Comparison of ENCODE assay signal across 2 cellular contexts in the genomic region with DNA sequence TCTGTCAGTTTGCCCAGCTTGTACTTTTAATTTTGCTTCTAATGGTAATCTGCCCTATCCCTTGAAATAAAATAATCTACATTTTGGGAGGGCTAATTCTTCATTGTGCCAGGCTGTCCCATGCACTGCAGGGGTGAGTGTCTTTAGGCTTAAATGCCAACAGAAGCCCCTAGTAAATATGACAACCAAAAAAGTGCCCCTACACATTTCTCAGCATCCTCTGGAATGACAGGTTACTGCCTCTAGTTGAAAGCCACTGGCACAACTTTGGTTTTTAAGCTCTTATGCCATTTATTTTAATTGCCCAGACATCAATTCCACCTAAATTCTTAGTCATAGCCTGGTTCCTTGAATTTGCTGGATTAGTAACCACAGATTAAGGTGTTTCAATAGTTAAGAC.
TF ChIP-seq lines count a peak whose summit lies in the region.

No MANE protein-coding gene starts in this region.

TF ChIP-seq in A549, 52 proteins besides CTCF, POLR2A, EP300 and RAD21:
- TF ChIP-seq ESRRA (IDR thresholded peaks at IDR 0.05; ENCODE audit: borderline replicate concordance, low read length) = no peak
- TF ChIP-seq ZFP36 (IDR thresholded peaks at IDR 0.05; ENCODE audit: borderline replicate concordance, partially characterized antibody) = no peak
- no peak for TF ChIP-seq JUN (IDR thresholded peaks at IDR 0.05)
- no peak for TF ChIP-seq SREBF2 (IDR thresholded peaks at IDR 0.05)
- TF ChIP-seq BHLHE40 (IDR thresholded peaks at IDR 0.05; ENCODE audit: low read depth, low read length) = no peak
- TF ChIP-seq ZC3H11A (IDR thresholded peaks at IDR 0.05) = no peak
- TF ChIP-seq GATA3 (IDR thresholded peaks at IDR 0.05; ENCODE audit: borderline replicate concordance) = no peak
- TF ChIP-seq TFCP2L1 (CRISPR knock-in tag; IDR thresholded peaks at IDR 0.05) = no peak
- no peak for TF ChIP-seq FOXS1 (CRISPR knock-in tag; IDR thresholded peaks at IDR 0.05)
- TF ChIP-seq, protein P1, sequence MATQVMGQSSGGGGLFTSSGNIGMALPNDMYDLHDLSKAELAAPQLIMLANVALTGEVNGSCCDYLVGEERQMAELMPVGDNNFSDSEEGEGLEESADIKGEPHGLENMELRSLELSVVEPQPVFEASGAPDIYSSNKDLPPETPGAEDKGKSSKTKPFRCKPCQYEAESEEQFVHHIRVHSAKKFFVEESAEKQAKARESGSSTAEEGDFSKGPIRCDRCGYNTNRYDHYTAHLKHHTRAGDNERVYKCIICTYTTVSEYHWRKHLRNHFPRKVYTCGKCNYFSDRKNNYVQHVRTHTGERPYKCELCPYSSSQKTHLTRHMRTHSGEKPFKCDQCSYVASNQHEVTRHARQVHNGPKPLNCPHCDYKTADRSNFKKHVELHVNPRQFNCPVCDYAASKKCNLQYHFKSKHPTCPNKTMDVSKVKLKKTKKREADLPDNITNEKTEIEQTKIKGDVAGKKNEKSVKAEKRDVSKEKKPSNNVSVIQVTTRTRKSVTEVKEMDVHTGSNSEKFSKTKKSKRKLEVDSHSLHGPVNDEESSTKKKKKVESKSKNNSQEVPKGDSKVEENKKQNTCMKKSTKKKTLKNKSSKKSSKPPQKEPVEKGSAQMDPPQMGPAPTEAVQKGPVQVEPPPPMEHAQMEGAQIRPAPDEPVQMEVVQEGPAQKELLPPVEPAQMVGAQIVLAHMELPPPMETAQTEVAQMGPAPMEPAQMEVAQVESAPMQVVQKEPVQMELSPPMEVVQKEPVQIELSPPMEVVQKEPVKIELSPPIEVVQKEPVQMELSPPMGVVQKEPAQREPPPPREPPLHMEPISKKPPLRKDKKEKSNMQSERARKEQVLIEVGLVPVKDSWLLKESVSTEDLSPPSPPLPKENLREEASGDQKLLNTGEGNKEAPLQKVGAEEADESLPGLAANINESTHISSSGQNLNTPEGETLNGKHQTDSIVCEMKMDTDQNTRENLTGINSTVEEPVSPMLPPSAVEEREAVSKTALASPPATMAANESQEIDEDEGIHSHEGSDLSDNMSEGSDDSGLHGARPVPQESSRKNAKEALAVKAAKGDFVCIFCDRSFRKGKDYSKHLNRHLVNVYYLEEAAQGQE (IDR thresholded peaks at IDR 0.05) = no peak
- TF ChIP-seq KDM1A (IDR thresholded peaks at IDR 0.05; ENCODE audit: low read depth) = no peak
- no peak for TF ChIP-seq ZSCAN20 (CRISPR knock-in tag; IDR thresholded peaks at IDR 0.05)
- TF ChIP-seq HOXB13 (CRISPR knock-in tag; IDR thresholded peaks at IDR 0.05; ENCODE audit: low read depth) = no peak
- no peak for TF ChIP-seq EHF (CRISPR knock-in tag; IDR thresholded peaks at IDR 0.05)
- TF ChIP-seq MYC (IDR thresholded peaks at IDR 0.05; ENCODE audit: borderline replicate concordance, low read length) = no peak
- no peak for TF ChIP-seq RARB (CRISPR knock-in tag; IDR thresholded peaks at IDR 0.05)
- no peak for TF ChIP-seq EHMT2 (IDR thresholded peaks at IDR 0.05; ENCODE audit: low read depth)
- TF ChIP-seq, protein P2, sequence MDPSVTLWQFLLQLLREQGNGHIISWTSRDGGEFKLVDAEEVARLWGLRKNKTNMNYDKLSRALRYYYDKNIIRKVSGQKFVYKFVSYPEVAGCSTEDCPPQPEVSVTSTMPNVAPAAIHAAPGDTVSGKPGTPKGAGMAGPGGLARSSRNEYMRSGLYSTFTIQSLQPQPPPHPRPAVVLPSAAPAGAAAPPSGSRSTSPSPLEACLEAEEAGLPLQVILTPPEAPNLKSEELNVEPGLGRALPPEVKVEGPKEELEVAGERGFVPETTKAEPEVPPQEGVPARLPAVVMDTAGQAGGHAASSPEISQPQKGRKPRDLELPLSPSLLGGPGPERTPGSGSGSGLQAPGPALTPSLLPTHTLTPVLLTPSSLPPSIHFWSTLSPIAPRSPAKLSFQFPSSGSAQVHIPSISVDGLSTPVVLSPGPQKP (IDR thresholded peaks at IDR 0.05; ENCODE audit: low read depth, low read length) = no peak

TF ChIP-seq in GM12878, 131 proteins besides CTCF, POLR2A, EP300 and RAD21:
- no peak for TF ChIP-seq MYB (IDR thresholded peaks at IDR 0.05; ENCODE audit: borderline replicate concordance, low read depth, low read length)
- TF ChIP-seq TARDBP (IDR thresholded peaks at IDR 0.05; ENCODE audit: borderline replicate concordance) = no peak
- TF ChIP-seq, protein P3, sequence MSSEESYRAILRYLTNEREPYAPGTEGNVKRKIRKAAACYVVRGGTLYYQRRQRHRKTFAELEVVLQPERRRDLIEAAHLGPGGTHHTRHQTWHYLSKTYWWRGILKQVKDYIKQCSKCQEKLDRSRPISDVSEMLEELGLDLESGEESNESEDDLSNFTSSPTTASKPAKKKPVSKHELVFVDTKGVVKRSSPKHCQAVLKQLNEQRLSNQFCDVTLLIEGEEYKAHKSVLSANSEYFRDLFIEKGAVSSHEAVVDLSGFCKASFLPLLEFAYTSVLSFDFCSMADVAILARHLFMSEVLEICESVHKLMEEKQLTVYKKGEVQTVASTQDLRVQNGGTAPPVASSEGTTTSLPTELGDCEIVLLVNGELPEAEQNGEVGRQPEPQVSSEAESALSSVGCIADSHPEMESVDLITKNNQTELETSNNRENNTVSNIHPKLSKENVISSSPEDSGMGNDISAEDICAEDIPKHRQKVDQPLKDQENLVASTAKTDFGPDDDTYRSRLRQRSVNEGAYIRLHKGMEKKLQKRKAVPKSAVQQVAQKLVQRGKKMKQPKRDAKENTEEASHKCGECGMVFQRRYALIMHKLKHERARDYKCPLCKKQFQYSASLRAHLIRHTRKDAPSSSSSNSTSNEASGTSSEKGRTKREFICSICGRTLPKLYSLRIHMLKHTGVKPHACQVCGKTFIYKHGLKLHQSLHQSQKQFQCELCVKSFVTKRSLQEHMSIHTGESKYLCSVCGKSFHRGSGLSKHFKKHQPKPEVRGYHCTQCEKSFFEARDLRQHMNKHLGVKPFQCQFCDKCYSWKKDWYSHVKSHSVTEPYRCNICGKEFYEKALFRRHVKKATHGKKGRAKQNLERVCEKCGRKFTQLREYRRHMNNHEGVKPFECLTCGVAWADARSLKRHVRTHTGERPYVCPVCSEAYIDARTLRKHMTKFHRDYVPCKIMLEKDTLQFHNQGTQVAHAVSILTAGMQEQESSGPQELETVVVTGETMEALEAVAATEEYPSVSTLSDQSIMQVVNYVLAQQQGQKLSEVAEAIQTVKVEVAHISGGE (CRISPR knock-in tag; IDR thresholded peaks at IDR 0.05) = no peak
- TF ChIP-seq JUND (IDR thresholded peaks at IDR 0.05; ENCODE audit: low read depth, low read length) = no peak
- no peak for TF ChIP-seq YBX1 (IDR thresholded peaks at IDR 0.05)
- no peak for TF ChIP-seq NR2F1 (conservative IDR thresholded peaks at IDR 0.05)
- no peak for TF ChIP-seq HDAC6 (IDR thresholded peaks at IDR 0.05; ENCODE audit: unreplicated experiment)
- no peak for TF ChIP-seq SRF (IDR thresholded peaks at IDR 0.05; ENCODE audit: low read depth in 2 of 2, low read length in 2 of 2)
- no peak for TF ChIP-seq SIX5 (IDR thresholded peaks at IDR 0.05; ENCODE audit: low read depth, low read length, severe bottlenecking)
- TF ChIP-seq, protein P4, sequence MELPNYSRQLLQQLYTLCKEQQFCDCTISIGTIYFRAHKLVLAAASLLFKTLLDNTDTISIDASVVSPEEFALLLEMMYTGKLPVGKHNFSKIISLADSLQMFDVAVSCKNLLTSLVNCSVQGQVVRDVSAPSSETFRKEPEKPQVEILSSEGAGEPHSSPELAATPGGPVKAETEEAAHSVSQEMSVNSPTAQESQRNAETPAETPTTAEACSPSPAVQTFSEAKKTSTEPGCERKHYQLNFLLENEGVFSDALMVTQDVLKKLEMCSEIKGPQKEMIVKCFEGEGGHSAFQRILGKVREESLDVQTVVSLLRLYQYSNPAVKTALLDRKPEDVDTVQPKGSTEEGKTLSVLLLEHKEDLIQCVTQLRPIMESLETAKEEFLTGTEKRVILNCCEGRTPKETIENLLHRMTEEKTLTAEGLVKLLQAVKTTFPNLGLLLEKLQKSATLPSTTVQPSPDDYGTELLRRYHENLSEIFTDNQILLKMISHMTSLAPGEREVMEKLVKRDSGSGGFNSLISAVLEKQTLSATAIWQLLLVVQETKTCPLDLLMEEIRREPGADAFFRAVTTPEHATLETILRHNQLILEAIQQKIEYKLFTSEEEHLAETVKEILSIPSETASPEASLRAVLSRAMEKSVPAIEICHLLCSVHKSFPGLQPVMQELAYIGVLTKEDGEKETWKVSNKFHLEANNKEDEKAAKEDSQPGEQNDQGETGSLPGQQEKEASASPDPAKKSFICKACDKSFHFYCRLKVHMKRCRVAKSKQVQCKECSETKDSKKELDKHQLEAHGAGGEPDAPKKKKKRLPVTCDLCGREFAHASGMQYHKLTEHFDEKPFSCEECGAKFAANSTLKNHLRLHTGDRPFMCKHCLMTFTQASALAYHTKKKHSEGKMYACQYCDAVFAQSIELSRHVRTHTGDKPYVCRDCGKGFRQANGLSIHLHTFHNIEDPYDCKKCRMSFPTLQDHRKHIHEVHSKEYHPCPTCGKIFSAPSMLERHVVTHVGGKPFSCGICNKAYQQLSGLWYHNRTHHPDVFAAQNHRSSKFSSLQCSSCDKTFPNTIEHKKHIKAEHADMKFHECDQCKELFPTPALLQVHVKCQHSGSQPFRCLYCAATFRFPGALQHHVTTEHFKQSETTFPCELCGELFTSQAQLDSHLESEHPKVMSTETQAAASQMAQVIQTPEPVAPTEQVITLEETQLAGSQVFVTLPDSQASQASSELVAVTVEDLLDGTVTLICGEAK (IDR thresholded peaks at IDR 0.05; ENCODE audit: borderline replicate concordance) = no peak
- TF ChIP-seq CREB1 (IDR thresholded peaks at IDR 0.05; ENCODE audit: low read depth) = no peak
- TF ChIP-seq, protein P5, sequence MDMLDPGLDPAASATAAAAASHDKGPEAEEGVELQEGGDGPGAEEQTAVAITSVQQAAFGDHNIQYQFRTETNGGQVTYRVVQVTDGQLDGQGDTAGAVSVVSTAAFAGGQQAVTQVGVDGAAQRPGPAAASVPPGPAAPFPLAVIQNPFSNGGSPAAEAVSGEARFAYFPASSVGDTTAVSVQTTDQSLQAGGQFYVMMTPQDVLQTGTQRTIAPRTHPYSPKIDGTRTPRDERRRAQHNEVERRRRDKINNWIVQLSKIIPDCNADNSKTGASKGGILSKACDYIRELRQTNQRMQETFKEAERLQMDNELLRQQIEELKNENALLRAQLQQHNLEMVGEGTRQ (IDR thresholded peaks at IDR 0.05; ENCODE audit: borderline replicate concordance, low read depth, low read length) = no peak
- TF ChIP-seq RUNX3 (IDR thresholded peaks at IDR 0.05; ENCODE audit: low read length) = no peak
- TF ChIP-seq KLF5 (IDR thresholded peaks at IDR 0.05; ENCODE audit: partially characterized antibody) = no peak
